In the genomic region with DNA sequence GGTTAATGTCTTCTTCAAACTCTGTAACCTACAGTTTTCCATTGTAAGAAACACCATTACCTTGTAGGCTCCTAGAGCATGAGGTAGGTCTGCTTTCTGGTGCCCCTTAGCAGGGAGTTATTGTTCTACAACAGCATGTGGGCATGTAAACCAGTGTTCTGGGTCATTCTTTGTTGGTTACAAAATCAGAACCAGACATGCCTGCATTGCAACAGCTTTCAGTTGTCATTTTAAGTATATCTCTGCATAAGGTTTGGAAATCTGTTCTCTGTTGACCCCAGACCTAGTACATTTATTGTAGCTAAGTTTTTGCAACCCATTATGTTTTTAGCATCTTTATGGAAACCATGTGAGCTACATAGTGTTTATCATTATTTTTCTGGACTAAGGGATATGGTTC, we compare ENCODE assay signal across 19 cellular contexts.
"Had no signal": no experiment of that assay in that cellular context is flagged by ENCODE, and none has a peak within 500 bp of the region (broad histone marks: within the 10 kb centered on the region; RNA-seq: fewer than 3 reads in every experiment).

No MANE protein-coding gene starts in this region.

- H3K27me3 ChIP-seq: hepatocyte, suprapubic skin had no signal

- DNase-seq: activated B cell treated with CpG ODN at 0.5 μM for 24 hours; activated CD4-positive, alpha-beta T cell treated with anti-CD3 and anti-CD28 coated beads for 48 hours; activated CD8-positive, alpha-beta memory T cell treated with anti-CD3 and anti-CD28 coated beads, Interleukin-2, amount 50 U/mL, for 4 hours; activated CD8-positive, alpha-beta T cell treated with anti-CD3 and anti-CD28 coated beads, Interleukin-2, amount 10 ng/mL, durations not matched to agents 7 days and 5 days; activated gamma-delta T cell; activated T-cell treated with anti-CD3 and anti-CD28 coated beads, Interleukin-2, amount 50 U/mL, for 72 hours; effector memory CD8-positive, alpha-beta T cell; islet precursor cell; naive B cell; posterior cingulate gyrus; retina; small intestine; stimulated activated CD4-positive, alpha-beta T cell treated with anti-CD3 and anti-CD28 coated beads, Interleukin-4, amount 100 ng/mL, for 4 hours; stimulated activated CD8-positive, alpha-beta memory T cell treated with anti-CD3 and anti-CD28 coated beads, Interleukin-4, amount 100 ng/mL, for 48 hours; stimulated activated naive CD4-positive, alpha-beta T cell treated with Interleukin-2 at 50 U/mL for 16 hours; T-helper 17 cell had no signal

- H3K4me2 ChIP-seq: hepatocyte had no signal

- H3K4me3 ChIP-seq: hepatocyte, suprapubic skin had no signal

- H3K36me3 ChIP-seq: neutrophil had no signal

- ATAC-seq: activated CD8-positive, alpha-beta T cell treated with anti-CD3 and anti-CD28 coated beads, Interleukin-2, amount 10 ng/mL, durations not matched to agents 7 days and 5 days; activated T-cell treated with anti-CD3 and anti-CD28 coated beads, Interleukin-2, amount 50 U/mL, for 72 hours; effector memory CD8-positive, alpha-beta T cell; T-helper 17 cell had no signal

- H3K27ac ChIP-seq: hepatocyte, neutrophil had no signal

- H3K9me3 ChIP-seq: neutrophil, suprapubic skin had no signal

- H2AFZ ChIP-seq: hepatocyte had no signal
